ENCODE assay signal across 23 cellular contexts in the genomic region with DNA sequence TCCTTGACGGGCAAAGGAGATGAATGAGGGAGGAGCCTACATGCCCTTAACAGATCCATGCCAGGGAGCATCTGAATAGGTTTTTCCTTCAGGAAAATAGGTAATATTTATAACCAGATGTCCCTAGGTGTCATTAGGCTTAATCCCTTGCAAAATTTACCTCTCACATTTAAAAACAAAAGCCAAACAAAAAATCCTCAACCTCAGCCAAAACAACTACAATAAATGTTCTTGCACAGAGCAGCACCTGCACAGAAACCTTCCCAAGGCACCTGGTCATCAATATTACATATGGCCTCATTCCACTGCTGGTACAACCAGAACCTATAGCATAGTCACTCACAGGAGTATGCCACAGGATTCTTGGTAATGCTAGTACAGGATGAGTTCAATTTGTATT. TPM values are rescaled to one million over a fixed set of nuclear protein-coding genes. Genes with fewer than 3 reads are reported as not detected.
"Had no signal": no experiment of that assay in that cellular context is flagged by ENCODE, and none has a peak within 500 bp of the region (broad histone marks: within the 10 kb centered on the region; RNA-seq: fewer than 3 reads in every experiment).

No MANE protein-coding gene starts in this region.

- H3K4me1 ChIP-seq: Peyer's patch had no signal

- H3K27me3 ChIP-seq: MG63, Peyer's patch, SJCRH30 had no signal

- H3K9me3 ChIP-seq: MG63, Peyer's patch, SJCRH30 had no signal

- H3K36me3 ChIP-seq: MG63, Peyer's patch, SJCRH30 had no signal

- DNase-seq: KBM-7; MG63; NCI-H1092 treated with DMSO at 0.1 percent for 48 hours; NCI-H1436 treated with DMSO at 0.1 percent for 48 hours; NCI-H1694; NCI-H187 treated with DMSO at 0.1 percent for 48 hours; NCI-H2029 treated with DMSO at 0.1 percent for 48 hours; NCI-H2227 treated with DMSO at 0.1 percent for 48 hours; NCI-H524; NCI-H526 treated with DMSO at 0.1 percent for 48 hours; NCI-H748 treated with DMSO at 0.1 percent for 48 hours; NK-92 treated with Interleukin-12 subunit alpha and Interleukin-12 subunit beta, amount 100 ng/mL, for 24 hours; PC-9; Peyer's patch; SHP77 treated with DMSO at 0.1 percent for 48 hours; SJCRH30 had no signal

- ATAC-seq: Right ventricle myocardium inferior, SK-N-SH treated with all-trans-retinoic acid at 6 μM for 48 hours had no signal

- H3K4me3 ChIP-seq: MG63, PC-9, Peyer's patch, SJCRH30 had no signal

- H3K4me2 ChIP-seq: PC-9 had no signal

- H2AFZ ChIP-seq: PC-9 had no signal

- H3K27ac ChIP-seq: PC-9, Peyer's patch, SJCRH30 had no signal

RNA-seq across cellular contexts. Expression of gene DDX4, which starts 55.8 kb away (rescaled TPM):
- total RNA-seq: HT-29, LHCN-M2, NCI-H460, OCI-LY7, PC-9, Peyer's patch, Right ventricle myocardium inferior, RPMI7951, SJCRH30 had no signal
